ENCODE assay signal across 23 cellular contexts in the genomic region with DNA sequence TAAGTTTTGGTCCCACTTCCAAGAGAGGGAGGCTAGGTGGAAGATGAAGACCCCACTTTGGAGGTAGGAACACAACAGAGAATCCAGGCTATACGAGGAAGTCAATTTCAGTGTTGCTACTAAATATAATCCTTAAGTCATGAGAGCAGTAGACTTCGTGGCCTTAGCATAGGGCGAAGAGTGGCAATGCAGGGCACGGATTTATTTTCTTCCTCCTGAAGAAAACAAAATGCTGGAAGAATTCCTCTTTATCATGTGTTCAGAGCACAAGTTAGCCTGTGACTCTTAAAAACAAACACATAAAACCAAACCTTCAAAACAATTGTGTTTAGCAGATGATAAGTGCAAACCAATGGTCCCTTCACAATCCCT. TPM values are rescaled to one million over a fixed set of nuclear protein-coding genes. Genes with fewer than 3 reads are reported as not detected.
A peak's percentile ranks its signal among the peaks of the same experiment; 100 is the strongest.
DNase-seq lines count a peak whose midpoint lies in the region; ATAC-seq, FAIRE-seq and TF ChIP-seq lines count a peak whose summit lies in the region.
"Had no signal": no experiment of that assay in that cellular context is flagged by ENCODE, and none has a peak within 500 bp of the region (broad histone marks: within the 10 kb centered on the region; RNA-seq: fewer than 3 reads in every experiment).

No MANE protein-coding gene starts in this region.

- peaks cover 13% of the 10 kb centered on the region for H3K9me3 Mint-ChIP-seq in nephron

- FAIRE-seq in A549 (lab: Jason Lieb, UNC) = no peak
- FAIRE-seq: frontal cortex, small intestine had no signal

- no peak for TF ChIP-seq CTCF in A549 (IDR thresholded peaks at IDR 0.05)
- TF ChIP-seq CTCF in RWPE1 (conservative IDR thresholded peaks at IDR 0.05; ENCODE audit: low read depth) = no peak
- no peak for TF ChIP-seq CTCF in breast epithelium (IDR thresholded peaks at IDR 0.05)
- no peak for TF ChIP-seq CTCF in nephron (IDR thresholded peaks at IDR 0.05; ENCODE audit: unreplicated experiment in 3 of 3)

- WGBS in A549 (ENCODE audit: missing lambda C conversion rate) = 55% methylated on average over 4 of the region's 4 CpGs

- H3K9me3 ChIP-seq in A549 = peaks cover 18% of the 10 kb centered on the region; the same call in 2 of the 3 replicates
- H3K9me3 ChIP-seq in breast epithelium = no peaks in the 10 kb centered on the region

- H3K27me3 ChIP-seq in breast epithelium = no peaks in the 10 kb centered on the region

- H3K4me1 ChIP-seq in A549 = peaks cover 43% of the 10 kb centered on the region
- H3K4me1 ChIP-seq in breast epithelium = peaks cover 6 to 8% of the 10 kb centered on the region in 2 donors

- DNase-seq in A549 (ENCODE audit: low read depth in 1 of 2, low spot score in 1 of 2) = no peak
- no peak for DNase-seq in RWPE1 (ENCODE audit: low spot score)
- no peak for DNase-seq in breast epithelium (ENCODE audit: low spot score in 2 of 2)
- DNase-seq in SKM-1 treated with dmso at 0.1 percent for 144 hours (lab: John Stamatoyannopoulos, UW; ENCODE audit: unreplicated experiment) = no peak
- no peak for DNase-seq in NCI-H510A (lab: John Stamatoyannopoulos, UW)
- no peak for DNase-seq in SIG-M5 treated with dmso at 0.1 percent for 504 hours (lab: John Stamatoyannopoulos, UW; ENCODE audit: unreplicated experiment)
- DNase-seq: activated CD4-positive, alpha-beta T cell treated with anti-CD3 and anti-CD28 coated beads, Interleukin-2, amount 50 U/mL, for 4 hours; activated CD8-positive, alpha-beta memory T cell treated with anti-CD3 and anti-CD28 coated beads, Interleukin-2, amount 50 U/mL, for 48 hours; activated naive CD8-positive, alpha-beta T cell treated with anti-CD3 and anti-CD28 coated beads, Interleukin-2, amount 10 ng/mL, durations not matched to agents 7 days and 5 days; naive thymus-derived CD8-positive, alpha-beta T cell; NCI-H69; posterior cingulate gyrus; SIG-M5; small intestine; stimulated activated CD4-positive, alpha-beta T cell treated with anti-CD3 and anti-CD28 coated beads, Interleukin-4, amount 100 ng/mL, for 4 hours; stimulated activated naive CD8-positive, alpha-beta T cell treated with anti-CD3 and anti-CD28 coated beads, Interleukin-15, amount 100 ng/mL, for 72 hours had no signal

- peak overlapping the region in 2 of 3 experiments; percentile 5 to 20 for H3K27ac Mint-ChIP-seq in nephron
- H3K27ac Mint-ChIP-seq: activated naive CD8-positive, alpha-beta T cell treated with anti-CD3 and anti-CD28 coated beads, Interleukin-2, amount 10 ng/mL, durations not matched to agents 7 days and 5 days; B cell; memory B cell; naive thymus-derived CD8-positive, alpha-beta T cell; stimulated activated naive CD8-positive, alpha-beta T cell treated with anti-CD3 and anti-CD28 coated beads, Interleukin-15, amount 100 ng/mL, for 72 hours had no signal

- no peaks in the 10 kb centered on the region for H3K36me3 ChIP-seq in breast epithelium

- TF ChIP-seq POLR2A in A549 (IDR thresholded peaks at IDR 0.05; ENCODE audit: low read length) (no peak), breast epithelium (IDR thresholded peaks at IDR 0.05) (no peak)

- H3K4me2 ChIP-seq in A549 = peak overlapping the region; percentile 67

- H3K36me3 Mint-ChIP-seq in nephron (ENCODE audit: low read depth) = peaks cover 8% of the 10 kb centered on the region
- H3K36me3 Mint-ChIP-seq: activated naive CD8-positive, alpha-beta T cell treated with anti-CD3 and anti-CD28 coated beads, Interleukin-2, amount 10 ng/mL, durations not matched to agents 7 days and 5 days had no signal

- POLR2A ChIA-PET in A549 (lab: Yijun Ruan, JAX) (no interaction called here), RWPE1 (lab: Yijun Ruan, JAX; ENCODE audit: low non-redundant PET) (no interaction called here)

- H3K4me3 Mint-ChIP-seq in nephron = peak overlapping the region in 1 of 3 experiments; percentile 5
- H3K4me3 Mint-ChIP-seq: activated naive CD8-positive, alpha-beta T cell treated with anti-CD3 and anti-CD28 coated beads, Interleukin-2, amount 10 ng/mL, durations not matched to agents 7 days and 5 days; B cell; memory B cell; naive thymus-derived CD8-positive, alpha-beta T cell; stimulated activated naive CD8-positive, alpha-beta T cell treated with anti-CD3 and anti-CD28 coated beads, Interleukin-15, amount 100 ng/mL, for 72 hours had no signal

- ATAC-seq in A549 (peak; percentile 2 to 13; a peak in 3 of 6 replicates), HG02852 (IDR thresholded peaks at IDR 0.05; ENCODE audit: unreplicated experiment) (no peak)
- ATAC-seq: naive thymus-derived CD8-positive, alpha-beta T cell; stimulated activated naive CD8-positive, alpha-beta T cell treated with anti-CD3 and anti-CD28 coated beads, Interleukin-15, amount 100 ng/mL, for 72 hours had no signal

- peaks cover 33% of the 10 kb centered on the region for H3K4me1 Mint-ChIP-seq in nephron
- H3K4me1 Mint-ChIP-seq: activated naive CD8-positive, alpha-beta T cell treated with anti-CD3 and anti-CD28 coated beads, Interleukin-2, amount 10 ng/mL, durations not matched to agents 7 days and 5 days; B cell; memory B cell; stimulated activated naive CD8-positive, alpha-beta T cell treated with anti-CD3 and anti-CD28 coated beads, Interleukin-15, amount 100 ng/mL, for 72 hours had no signal

- CTCF ChIA-PET in A549 (lab: Yijun Ruan, JAX) (interaction anchor here (4.7 kb wide), 1 partner anchor 13 kb away, joined by 39 read pairs; no protein-coding TSS in a partner anchor), RWPE1 (lab: Yijun Ruan, JAX) (no interaction called here)

- H3K27ac ChIP-seq in A549 (peak overlapping the region; percentile 83 to 91), RWPE1 (peak overlapping the region; percentile 99), breast epithelium (peak overlapping the region; percentile 75 to 87)
- H3K27ac ChIP-seq: 22Rv1 had no signal

- H3K27me3 Mint-ChIP-seq in nephron (ENCODE audit: low read depth) = peaks cover 4% of the 10 kb centered on the region

- H3K4me3 ChIP-seq in A549 (no peak overlapping the region), breast epithelium (no peak overlapping the region)

- intact Hi-C loops in breast epithelium (cut with DNase I; ENCODE audit: low total_unique reads) = no loop called here

- no peak for TF ChIP-seq RAD21 in A549 (conservative IDR thresholded peaks at IDR 0.05 in 1 of 2, IDR thresholded peaks at IDR 0.05 in 1 of 2)

- no peak for TF ChIP-seq EP300 in A549 (IDR thresholded peaks at IDR 0.05)

TF ChIP-seq in A549, 52 proteins besides CTCF, POLR2A, EP300 and RAD21 (continues in another document):
- TF ChIP-seq ATOH8 (CRISPR knock-in tag; IDR thresholded peaks at IDR 0.05; ENCODE audit: low read depth) (peak; percentile 74), RCOR1 (IDR thresholded peaks at IDR 0.05; ENCODE audit: low read depth, low read length) (no peak), ZSCAN20 (CRISPR knock-in tag; IDR thresholded peaks at IDR 0.05) (peak; percentile 51; the same call in 1 of the 2 replicates), KDM1A (IDR thresholded peaks at IDR 0.05; ENCODE audit: low read depth) (no peak), MAZ (IDR thresholded peaks at IDR 0.05; ENCODE audit: borderline replicate concordance, low read depth, low read length) (no peak), ZNF302 (CRISPR knock-in tag; IDR thresholded peaks at IDR 0.05) (no peak), NFE2L2 (conservative IDR thresholded peaks at IDR 0.05; ENCODE audit: low read length) (no peak), ZFP36 (IDR thresholded peaks at IDR 0.05; ENCODE audit: borderline replicate concordance, partially characterized antibody) (no peak), HOXB13 (CRISPR knock-in tag; IDR thresholded peaks at IDR 0.05; ENCODE audit: low read depth) (peak; percentile 81; the same call in 1 of the 2 replicates), RARB (CRISPR knock-in tag; IDR thresholded peaks at IDR 0.05) (no peak), CHD4 (IDR thresholded peaks at IDR 0.05; ENCODE audit: borderline replicate concordance) (no peak), JUNB (IDR thresholded peaks at IDR 0.05) (no peak), TFCP2L1 (CRISPR knock-in tag; IDR thresholded peaks at IDR 0.05) (no peak), EHMT2 (IDR thresholded peaks at IDR 0.05; ENCODE audit: low read depth) (no peak), ESRRA (IDR thresholded peaks at IDR 0.05; ENCODE audit: borderline replicate concordance, low read length) (no peak)
- TF ChIP-seq, protein P1, sequence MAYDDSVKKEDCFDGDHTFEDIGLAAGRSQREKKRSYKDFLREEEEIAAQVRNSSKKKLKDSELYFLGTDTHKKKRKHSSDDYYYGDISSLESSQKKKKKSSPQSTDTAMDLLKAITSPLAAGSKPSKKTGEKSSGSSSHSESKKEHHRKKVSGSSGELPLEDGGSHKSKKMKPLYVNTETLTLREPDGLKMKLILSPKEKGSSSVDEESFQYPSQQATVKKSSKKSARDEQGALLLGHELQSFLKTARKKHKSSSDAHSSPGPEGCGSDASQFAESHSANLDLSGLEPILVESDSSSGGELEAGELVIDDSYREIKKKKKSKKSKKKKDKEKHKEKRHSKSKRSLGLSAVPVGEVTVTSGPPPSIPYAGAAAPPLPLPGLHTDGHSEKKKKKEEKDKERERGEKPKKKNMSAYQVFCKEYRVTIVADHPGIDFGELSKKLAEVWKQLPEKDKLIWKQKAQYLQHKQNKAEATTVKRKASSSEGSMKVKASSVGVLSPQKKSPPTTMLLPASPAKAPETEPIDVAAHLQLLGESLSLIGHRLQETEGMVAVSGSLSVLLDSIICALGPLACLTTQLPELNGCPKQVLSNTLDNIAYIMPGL (CRISPR knock-in tag; IDR thresholded peaks at IDR 0.05; ENCODE audit: borderline replicate concordance) = no peak
- TF ChIP-seq, protein P2, sequence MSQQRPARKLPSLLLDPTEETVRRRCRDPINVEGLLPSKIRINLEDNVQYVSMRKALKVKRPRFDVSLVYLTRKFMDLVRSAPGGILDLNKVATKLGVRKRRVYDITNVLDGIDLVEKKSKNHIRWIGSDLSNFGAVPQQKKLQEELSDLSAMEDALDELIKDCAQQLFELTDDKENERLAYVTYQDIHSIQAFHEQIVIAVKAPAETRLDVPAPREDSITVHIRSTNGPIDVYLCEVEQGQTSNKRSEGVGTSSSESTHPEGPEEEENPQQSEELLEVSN (IDR thresholded peaks at IDR 0.05; ENCODE audit: borderline replicate concordance, low read depth) = no peak

RNA-seq across cellular contexts. Expression of gene BCL2L10, which starts 19.4 kb away (rescaled TPM):
- polyA plus RNA-seq in A549 (2011; rRNA removed) = 0.09 and 0.42 TPM in 2 replicates
- 0.06 TPM in 1 of 2 replicates, not detected in the other for polyA plus RNA-seq in A549 (2012; cell fraction: cytosol; rRNA removed)
- polyA plus RNA-seq in A549 (2012; cell fraction: nucleus; rRNA removed) = 0.19 and 0.27 TPM in 2 replicates
- 0.06 to 0.08 TPM (median 0.07 TPM) in 3 replicates for polyA plus RNA-seq in A549 (2017; fragmentation: RNase III; extraction: RNeasy Plus Mini Kit Qiagen cat#74134 plus additional on column Dnase treatment)
- polyA minus RNA-seq in A549 (2011; rRNA and poly(A)+ RNA removed) = not detected in 2 replicates
- total RNA-seq in breast epithelium = 1 to 10 TPM in 1 of 3 donors, under 1 TPM in 2; 0.59 to 2.3 (median 0.64) TPM
- total RNA-seq: urinary bladder had no signal
- polyA plus RNA-seq: naive thymus-derived CD8-positive, alpha-beta T cell had no signal
